ENCODE assay signal across 1 cellular context in genomic region chr5:132771559-132771998, GRCh38.
A peak's percentile ranks its signal among the peaks of the same experiment; 100 is the strongest.
TF ChIP-seq lines count a peak whose summit lies in the region.

No MANE protein-coding gene starts in this region.

TF ChIP-seq in HepG2, 621 proteins besides CTCF, POLR2A, EP300 and RAD21 (continues in another document):
- TF ChIP-seq PPARG (CRISPR knock-in tag; conservative IDR thresholded peaks at IDR 0.05) (0 out of 2 replicates have a peak, but pooled peaks have one; percentile 19), RCOR2 (CRISPR knock-in tag; IDR thresholded peaks at IDR 0.05) (no peak), ZBTB37 (CRISPR knock-in tag; IDR thresholded peaks at IDR 0.05) (peak; percentile 66; the same call in 1 of the 2 replicates), RARA (CRISPR knock-in tag; IDR thresholded peaks at IDR 0.05) (peak; percentile 34; the same call in 1 of the 2 replicates), ZMYM4 (CRISPR knock-in tag; IDR thresholded peaks at IDR 0.05) (peak; percentile 37; the same call in 1 of the 2 replicates), ZNF616 (CRISPR knock-in tag; IDR thresholded peaks at IDR 0.05; ENCODE audit: low read depth) (no peak), SAP130 (CRISPR knock-in tag; IDR thresholded peaks at IDR 0.05; ENCODE audit: low read depth) (peak; percentile 38; the same call in 1 of the 2 replicates), HNRNPH1 (optimal IDR thresholded peaks at IDR 0.05; ENCODE audit: low read depth, low read length) (no peak), HDAC2 (CRISPR knock-in tag; IDR thresholded peaks at IDR 0.05) (0 out of 2 replicates have a peak, but pooled peaks have one; percentile 17), LRRFIP1 (CRISPR knock-in tag; conservative IDR thresholded peaks at IDR 0.05) (no peak), HOXA3 (CRISPR knock-in tag; IDR thresholded peaks at IDR 0.05) (peak; percentile 38; the same call in 1 of the 2 replicates), ZZZ3 (CRISPR knock-in tag; IDR thresholded peaks at IDR 0.05; ENCODE audit: borderline replicate concordance) (no peak), ZNF251 (CRISPR knock-in tag; IDR thresholded peaks at IDR 0.05) (no peak), PHF21A (CRISPR knock-in tag; IDR thresholded peaks at IDR 0.05) (peak; percentile 46; the same call in 1 of the 2 replicates), POGZ (CRISPR knock-in tag; IDR thresholded peaks at IDR 0.05) (0 out of 2 replicates have a peak, but pooled peaks have one; percentile 42), HNF4G (IDR thresholded peaks at IDR 0.05; ENCODE audit: borderline replicate concordance, low read depth, low read length) (peak; percentile 10; the same call in 1 of the 2 replicates), HNF4G (CRISPR knock-in tag; IDR thresholded peaks at IDR 0.05; ENCODE audit: borderline replicate concordance, low read depth) (no peak), GABPA (IDR thresholded peaks at IDR 0.05; ENCODE audit: low read depth, low read length) (no peak), GABPA (CRISPR knock-in tag; IDR thresholded peaks at IDR 0.05; ENCODE audit: low read depth) (no peak), DNMT3B (CRISPR knock-in tag; conservative IDR thresholded peaks at IDR 0.05) (no peak), SIN3A (IDR thresholded peaks at IDR 0.05; ENCODE audit: borderline replicate concordance, low read depth, low read length) (0 out of 2 replicates have a peak, but pooled peaks have one; percentile 24), BCL6 (CRISPR knock-in tag; IDR thresholded peaks at IDR 0.05) (peak; percentile 23; the same call in 1 of the 2 replicates), NCOA5 (CRISPR knock-in tag; IDR thresholded peaks at IDR 0.05) (no peak), ZNF264 (CRISPR knock-in tag; IDR thresholded peaks at IDR 0.05) (peak; percentile 61; the same call in 1 of the 2 replicates), MBD4 (IDR thresholded peaks at IDR 0.05; ENCODE audit: borderline replicate concordance, low read length) (no peak), SPEN (CRISPR knock-in tag; IDR thresholded peaks at IDR 0.05; ENCODE audit: low read depth) (peak; percentile 73; the same call in 1 of the 2 replicates), RFXANK (CRISPR knock-in tag; IDR thresholded peaks at IDR 0.05) (no peak), ZNF44 (CRISPR knock-in tag; IDR thresholded peaks at IDR 0.05) (no peak), GZF1 (CRISPR knock-in tag; IDR thresholded peaks at IDR 0.05) (no peak), ZNF326 (CRISPR knock-in tag; IDR thresholded peaks at IDR 0.05; ENCODE audit: borderline replicate concordance) (no peak), ZNF777 (CRISPR knock-in tag; IDR thresholded peaks at IDR 0.05) (0 out of 2 replicates have a peak, but pooled peaks have one; percentile 47), RXRB (CRISPR knock-in tag; IDR thresholded peaks at IDR 0.05; ENCODE audit: borderline replicate concordance) (0 out of 2 replicates have a peak, but pooled peaks have one; percentile 12), ZFP90 (CRISPR knock-in tag; IDR thresholded peaks at IDR 0.05; ENCODE audit: borderline replicate concordance) (0 out of 2 replicates have a peak, but pooled peaks have one; percentile 62), ERF (CRISPR knock-in tag; IDR thresholded peaks at IDR 0.05) (0 out of 2 replicates have a peak, but pooled peaks have one; percentile 34), ZSCAN25 (CRISPR knock-in tag; IDR thresholded peaks at IDR 0.05) (no peak), PITX1 (CRISPR knock-in tag; IDR thresholded peaks at IDR 0.05) (peak; percentile 37; the same call in 1 of the 2 replicates), GFI1 (CRISPR knock-in tag; IDR thresholded peaks at IDR 0.05; ENCODE audit: borderline replicate concordance) (no peak), THAP7 (CRISPR knock-in tag; IDR thresholded peaks at IDR 0.05) (no peak), ZNF687 (CRISPR knock-in tag; IDR thresholded peaks at IDR 0.05) (peak; percentile 59), DRAP1 (CRISPR knock-in tag; IDR thresholded peaks at IDR 0.05) (peak; percentile 73), HOMEZ (CRISPR knock-in tag; IDR thresholded peaks at IDR 0.05; ENCODE audit: low read depth) (0 out of 2 replicates have a peak, but pooled peaks have one; percentile 42), ZNF335 (CRISPR knock-in tag; IDR thresholded peaks at IDR 0.05) (no peak), MXD3 (CRISPR knock-in tag; IDR thresholded peaks at IDR 0.05) (no peak), NR2C2 (CRISPR knock-in tag; IDR thresholded peaks at IDR 0.05; ENCODE audit: borderline replicate concordance) (peak; percentile 80), ZFY (CRISPR knock-in tag; IDR thresholded peaks at IDR 0.05) (peak; percentile 39; the same call in 1 of the 2 replicates), MEF2D (CRISPR knock-in tag; IDR thresholded peaks at IDR 0.05) (0 out of 2 replicates have a peak, but pooled peaks have one; percentile 25), CENPX (CRISPR knock-in tag; IDR thresholded peaks at IDR 0.05) (no peak), MED1 (CRISPR knock-in tag; IDR thresholded peaks at IDR 0.05) (peak; percentile 50; the same call in 1 of the 2 replicates), IRF1 (CRISPR knock-in tag; IDR thresholded peaks at IDR 0.05; ENCODE audit: low read depth) (no peak), PAXIP1 (CRISPR knock-in tag; conservative IDR thresholded peaks at IDR 0.05) (peak; percentile 48; the same call in 1 of the 2 replicates), ZFX (CRISPR knock-in tag; IDR thresholded peaks at IDR 0.05; ENCODE audit: low read depth) (peak; percentile 64; the same call in 1 of the 2 replicates), NR2F1 (CRISPR knock-in tag; IDR thresholded peaks at IDR 0.05) (peak; percentile 28 to 55; a peak in 2 of 4 replicates), TEAD3 (CRISPR knock-in tag; optimal IDR thresholded peaks at IDR 0.05; ENCODE audit: borderline replicate concordance) (peak; percentile 94), GATAD2A (CRISPR knock-in tag; IDR thresholded peaks at IDR 0.05) (peak; percentile 32; the same call in 1 of the 2 replicates)
